1 cellular context compared by ENCODE assay signal in genomic region chr9:21802418-21803000, GRCh38.
TF ChIP-seq lines count a peak whose summit lies in the region.

TSS of gene MTAP (plus strand) at chr9:21802636. CDS start at chr9:21802749, 113 bp downstream.

TF ChIP-seq in HepG2, 621 proteins besides CTCF, POLR2A, EP300 and RAD21 (continued from another document and continues in another):
- peak; percentile 87 for TF ChIP-seq ZXDC (CRISPR knock-in tag; IDR thresholded peaks at IDR 0.05)
- TF ChIP-seq ZNF263 (CRISPR knock-in tag; IDR thresholded peaks at IDR 0.05), result no peak
- no peak for TF ChIP-seq CC2D1A (CRISPR knock-in tag; IDR thresholded peaks at IDR 0.05)
- TF ChIP-seq TCF7L2 (IDR thresholded peaks at IDR 0.05; ENCODE audit: low read depth, low read length), result no peak
- TF ChIP-seq REPIN1 (CRISPR knock-in tag; IDR thresholded peaks at IDR 0.05; ENCODE audit: borderline replicate concordance, low read depth), result no peak; the same call in 1 of the 2 replicates
- TF ChIP-seq ARNT (IDR thresholded peaks at IDR 0.05), result no peak
- TF ChIP-seq MTF2 (CRISPR knock-in tag; IDR thresholded peaks at IDR 0.05; ENCODE audit: borderline replicate concordance), result no peak
- no peak for TF ChIP-seq ZUFSP (CRISPR knock-in tag; IDR thresholded peaks at IDR 0.05; ENCODE audit: borderline replicate concordance)
- peak; percentile 37; the same call in 1 of the 2 replicates for TF ChIP-seq MED13 (CRISPR knock-in tag; IDR thresholded peaks at IDR 0.05)
- no peak for TF ChIP-seq ZFP1 (CRISPR knock-in tag; IDR thresholded peaks at IDR 0.05)
- no peak for TF ChIP-seq SOX5 (CRISPR knock-in tag; IDR thresholded peaks at IDR 0.05; ENCODE audit: borderline replicate concordance)
- no peak for TF ChIP-seq ZNF713 (CRISPR knock-in tag; IDR thresholded peaks at IDR 0.05)
- TF ChIP-seq ZNF333 (CRISPR knock-in tag; IDR thresholded peaks at IDR 0.05; ENCODE audit: borderline replicate concordance), result no peak
- TF ChIP-seq ATF7-NPFF (CRISPR knock-in tag; IDR thresholded peaks at IDR 0.05; ENCODE audit: low read depth), result peak; percentile 83
- TF ChIP-seq POLR2G (IDR thresholded peaks at IDR 0.05; ENCODE audit: low read depth, low read length), result peak; percentile 90
- TF ChIP-seq ZNF496 (CRISPR knock-in tag; IDR thresholded peaks at IDR 0.05; ENCODE audit: insufficient replicate concordance), result no peak
- no peak for TF ChIP-seq SCMH1 (CRISPR knock-in tag; IDR thresholded peaks at IDR 0.05; ENCODE audit: borderline replicate concordance)
- TF ChIP-seq PREB (CRISPR knock-in tag; IDR thresholded peaks at IDR 0.05), result no peak
- peak; percentile 57; the same call in 1 of the 2 replicates for TF ChIP-seq ZNF670 (CRISPR knock-in tag; IDR thresholded peaks at IDR 0.05; ENCODE audit: borderline replicate concordance)
- TF ChIP-seq SOX6 (IDR thresholded peaks at IDR 0.05), result no peak
- no peak for TF ChIP-seq SOX6 (CRISPR knock-in tag; IDR thresholded peaks at IDR 0.05)
- no peak for TF ChIP-seq ZNF225 (CRISPR knock-in tag; IDR thresholded peaks at IDR 0.05)
- no peak for TF ChIP-seq MIER2 (CRISPR knock-in tag; IDR thresholded peaks at IDR 0.05)
- TF ChIP-seq ZNF619 (CRISPR knock-in tag; IDR thresholded peaks at IDR 0.05), result 0 out of 2 replicates have a peak, but pooled peaks have one; percentile 12
- TF ChIP-seq HMGXB3 (CRISPR knock-in tag; IDR thresholded peaks at IDR 0.05; ENCODE audit: borderline replicate concordance), result no peak
- TF ChIP-seq ZFY (CRISPR knock-in tag; IDR thresholded peaks at IDR 0.05), result peak; percentile 63
- peak; percentile 95 for TF ChIP-seq ZNF687 (CRISPR knock-in tag; IDR thresholded peaks at IDR 0.05)
- TF ChIP-seq TCF12 (IDR thresholded peaks at IDR 0.05), result no peak
- no peak for TF ChIP-seq TCF12 (CRISPR knock-in tag; IDR thresholded peaks at IDR 0.05)
- peak; percentile 31; the same call in 1 of the 2 replicates for TF ChIP-seq MED1 (CRISPR knock-in tag; IDR thresholded peaks at IDR 0.05)
- TF ChIP-seq ZFP62 (CRISPR knock-in tag; IDR thresholded peaks at IDR 0.05), result no peak
- no peak for TF ChIP-seq USF2 (IDR thresholded peaks at IDR 0.05; ENCODE audit: low read depth, low read length)
- TF ChIP-seq USF2 (CRISPR knock-in tag; IDR thresholded peaks at IDR 0.05; ENCODE audit: borderline replicate concordance), result no peak
- no peak for TF ChIP-seq PTBP1 (IDR thresholded peaks at IDR 0.05; ENCODE audit: low read depth, low read length, poor library complexity, severe bottlenecking)
- TF ChIP-seq KLF12 (CRISPR knock-in tag; IDR thresholded peaks at IDR 0.05; ENCODE audit: borderline replicate concordance), result no peak
- no peak for TF ChIP-seq TAF15 (IDR thresholded peaks at IDR 0.05; ENCODE audit: low read depth, low read length, poor library complexity, severe bottlenecking)
- TF ChIP-seq IKZF1 (IDR thresholded peaks at IDR 0.05), result no peak
- no peak for TF ChIP-seq SSRP1 (CRISPR knock-in tag; IDR thresholded peaks at IDR 0.05)
- TF ChIP-seq GLI4 (CRISPR knock-in tag; IDR thresholded peaks at IDR 0.05; ENCODE audit: borderline replicate concordance), result no peak
- TF ChIP-seq HCFC1 (IDR thresholded peaks at IDR 0.05; ENCODE audit: low read depth, low read length), result no peak
- no peak for TF ChIP-seq RORA (CRISPR knock-in tag; IDR thresholded peaks at IDR 0.05)
- peak; percentile 86; the same call in 1 of the 2 replicates for TF ChIP-seq GATA4 (IDR thresholded peaks at IDR 0.05; ENCODE audit: borderline replicate concordance, low read depth)
- no peak for TF ChIP-seq FOXM1 (CRISPR knock-in tag; IDR thresholded peaks at IDR 0.05)
- no peak for TF ChIP-seq ZNF530 (CRISPR knock-in tag; IDR thresholded peaks at IDR 0.05; ENCODE audit: low read depth)
- no peak for TF ChIP-seq RXRB (CRISPR knock-in tag; IDR thresholded peaks at IDR 0.05; ENCODE audit: borderline replicate concordance)
- no peak for TF ChIP-seq CEBPB (IDR thresholded peaks at IDR 0.05; ENCODE audit: borderline replicate concordance, low read depth, low read length)
- TF ChIP-seq GRHL1 (CRISPR knock-in tag; conservative IDR thresholded peaks at IDR 0.05), result no peak
- no peak for TF ChIP-seq ZFP36L2 (CRISPR knock-in tag; IDR thresholded peaks at IDR 0.05)
- TF ChIP-seq FOXO1 (CRISPR knock-in tag; IDR thresholded peaks at IDR 0.05), result 0 out of 2 replicates have a peak, but pooled peaks have one; percentile 40
